Comparison of ENCODE assay signal across 24 cellular contexts in the genomic region with DNA sequence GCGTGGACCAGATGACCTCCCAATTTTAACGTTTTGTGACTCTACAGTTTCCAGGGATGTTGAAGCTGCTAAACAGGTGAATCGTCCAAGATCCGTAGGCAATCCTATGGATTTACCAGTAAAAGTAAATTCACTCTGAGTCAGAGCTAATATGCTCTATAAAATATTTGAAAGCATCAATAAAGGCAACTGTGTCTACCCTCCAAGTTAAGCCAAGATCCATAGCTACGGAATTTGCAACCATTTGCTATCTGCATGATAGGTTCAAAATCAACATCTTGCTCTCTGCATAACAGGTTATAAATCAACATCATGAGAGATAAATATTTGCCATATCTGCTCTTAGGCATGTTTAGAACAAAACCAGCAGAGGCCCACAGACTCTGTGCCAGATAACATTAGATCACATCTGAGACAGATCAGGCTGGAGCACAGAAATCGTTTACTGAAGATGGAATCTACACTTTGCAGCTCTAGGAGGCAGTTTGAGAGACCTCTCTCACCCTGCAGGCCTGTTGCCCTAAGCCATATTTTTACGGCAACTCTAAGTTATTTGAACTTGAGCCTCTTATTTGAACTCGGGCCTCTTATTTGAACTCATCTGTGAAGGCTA.
A peak's percentile ranks its signal among the peaks of the same experiment; 100 is the strongest.
DNase-seq lines count a peak whose midpoint lies in the region.
"Had no signal": no experiment of that assay in that cellular context is flagged by ENCODE, and none has a peak within 500 bp of the region (broad histone marks: within the 10 kb centered on the region; RNA-seq: fewer than 3 reads in every experiment).

No MANE protein-coding gene starts in this region.

- no peak overlapping the region for H2BK15ac ChIP-seq in mesenchymal stem cell (ENCODE audit: low read depth, poor library complexity, severe bottlenecking)

- 78% methylated on average over 6 of the region's 8 CpGs for WGBS in mesenchymal stem cell

- H3K4me2 ChIP-seq in mesenchymal stem cell (ENCODE audit: low read length, poor library complexity, severe bottlenecking) = no peak overlapping the region
- H3K4me2 ChIP-seq: A549 had no signal

- no peak overlapping the region for H2BK120ac ChIP-seq in mesenchymal stem cell (ENCODE audit: low read depth, low read length)

- no peaks in the 10 kb centered on the region for H3K79me1 ChIP-seq in mesenchymal stem cell (replicated peaks; ENCODE audit: low read length, poor library complexity, severe bottlenecking)

- no peak overlapping the region for H2BK12ac ChIP-seq in mesenchymal stem cell (ENCODE audit: low read length in 2 of 2)

- H3K27ac ChIP-seq in mesenchymal stem cell (ENCODE audit: low read length, poor library complexity, severe bottlenecking) (no peak overlapping the region), stomach smooth muscle (ENCODE audit: low read length) (peak overlapping the region; percentile 46)
- H3K27ac ChIP-seq: A549, coronary artery had no signal

- no peak overlapping the region for H3K23ac ChIP-seq in mesenchymal stem cell (ENCODE audit: low read length in 2 of 2)

- no peak overlapping the region for H3K18ac ChIP-seq in mesenchymal stem cell (ENCODE audit: low read depth in 1 of 2, low read length in 2 of 2)

- no peak overlapping the region for H2AFZ ChIP-seq in mesenchymal stem cell (ENCODE audit: low read depth, low read length)

- H3K4me3 ChIP-seq in adipocyte (ENCODE audit: low read length) (no peak overlapping the region), mesenchymal stem cell (ENCODE audit: insufficient read depth in 1 of 2, low read depth in 1 of 2, low read length in 2 of 2) (no peak overlapping the region), stomach smooth muscle (ENCODE audit: low read length in 2 of 2) (no peak overlapping the region)
- H3K4me3 ChIP-seq: A549, coronary artery had no signal

- H4K91ac ChIP-seq in mesenchymal stem cell (ENCODE audit: low read length) = no peak overlapping the region

- H2AK5ac ChIP-seq in mesenchymal stem cell (ENCODE audit: low read length, severe bottlenecking) = no peak overlapping the region

- H3K9ac ChIP-seq in adipocyte (ENCODE audit: low read length) = no peak overlapping the region
- no peak overlapping the region for H3K9ac ChIP-seq in mesenchymal stem cell (ENCODE audit: low read length)
- no peak overlapping the region for H3K9ac ChIP-seq in stomach smooth muscle (ENCODE audit: low read length in 2 of 2)

- H3K4me1 ChIP-seq in adipocyte (ENCODE audit: control insufficient read depth, insufficient read depth, low read length) (no peaks in the 10 kb centered on the region), mesenchymal stem cell (ENCODE audit: control insufficient read depth, insufficient read depth, low read depth, low read length) (peaks cover 4% of the 10 kb centered on the region), stomach smooth muscle (ENCODE audit: control insufficient read depth, insufficient read depth, low read length) (peaks cover 33% of the 10 kb centered on the region)
- H3K4me1 ChIP-seq: A549 had no signal

- H3K4ac ChIP-seq in mesenchymal stem cell (ENCODE audit: low read depth in 1 of 2, low read length in 2 of 2) = no peak overlapping the region

- H3K9me3 ChIP-seq in adipocyte (ENCODE audit: control insufficient read depth, low read length) (no peaks in the 10 kb centered on the region), mesenchymal stem cell (ENCODE audit: control insufficient read depth, low read length) (no peaks in the 10 kb centered on the region), stomach smooth muscle (ENCODE audit: control insufficient read depth in 2 of 2, low read length in 2 of 2) (no peaks in the 10 kb centered on the region)
- H3K9me3 ChIP-seq: A549 had no signal

- no peak overlapping the region for H4K8ac ChIP-seq in mesenchymal stem cell (ENCODE audit: low read length)

- no peak overlapping the region for H2BK5ac ChIP-seq in mesenchymal stem cell (ENCODE audit: low read depth, low read length, poor library complexity, severe bottlenecking)

- peaks cover 6% of the 10 kb centered on the region for H3K27me3 ChIP-seq in adipocyte (replicated peaks; ENCODE audit: control insufficient read depth, insufficient read depth, low read length)
- peaks cover 0 to 31% of the 10 kb centered on the region in 2 experiments for H3K27me3 ChIP-seq in mesenchymal stem cell (ENCODE audit: control insufficient read depth in 1 of 2, insufficient read depth in 1 of 2, low read length in 2 of 2)
- H3K27me3 ChIP-seq in stomach smooth muscle (ENCODE audit: control insufficient read depth in 1 of 2, insufficient read depth in 2 of 2, low read length in 2 of 2) = no peaks in the 10 kb centered on the region

- peak; percentile 40 for DNase-seq in NCI-H510A treated with DMSO at 0.1 percent for 48 hours (lab: John Stamatoyannopoulos, UW)
- no peak for DNase-seq in NCI-H510A (lab: John Stamatoyannopoulos, UW)
- DNase-seq in adipocyte (ENCODE audit: low read depth) = peak; percentile 8
- peak; percentile 11 for DNase-seq in mesenchymal stem cell
- DNase-seq in cerebellum (ENCODE audit: low spot score) = no peak
- no peak for DNase-seq in HT-29 (ENCODE audit: low spot score)
- DNase-seq in T-helper 1 cell = no peak
- DNase-seq: activated CD4-positive, alpha-beta T cell treated with anti-CD3 and anti-CD28 coated beads for 48 hours; activated effector memory CD4-positive, alpha-beta T cell treated with Interleukin-2 at 50 U/mL for 16 hours; activated T-cell treated with anti-CD3 and anti-CD28 coated beads, Interleukin-2, amount 50 U/mL, for 1 hour; AML-193; anterior cingulate cortex; CD4-positive, CD25-positive, alpha-beta regulatory T cell; effector memory CD8-positive, alpha-beta T cell; midbrain; naive thymus-derived CD4-positive, alpha-beta T cell; NCI-H2171; occipital lobe; OCI-M1; small intestine; stimulated activated naive B cell treated with anti-CD40 and anti-IgM and Interleukin-4, amounts not matched to agents 10 μg/mL and 1 μg/mL and 100 μg/mL, for 72 hours had no signal

- H3K36me3 ChIP-seq in adipocyte (ENCODE audit: control insufficient read depth, insufficient read depth, low read length, severe bottlenecking) = no peaks in the 10 kb centered on the region
- H3K36me3 ChIP-seq in mesenchymal stem cell (ENCODE audit: control insufficient read depth in 1 of 2, insufficient read depth in 2 of 2, low read depth in 1 of 2, low read length in 2 of 2) = no peaks in the 10 kb centered on the region
- H3K36me3 ChIP-seq in stomach smooth muscle (ENCODE audit: control insufficient read depth in 2 of 2, insufficient read depth in 2 of 2, low read length in 2 of 2) = no peaks in the 10 kb centered on the region

- H3K14ac ChIP-seq in mesenchymal stem cell (ENCODE audit: low read length in 2 of 2) = no peak overlapping the region

Comparison
In these comparisons a context has a peak if more than half of its experiments do, and no peak if none do; other contexts are left out.
1. DNase-seq: peak in NCI-H510A treated with DMSO at 0.1 percent for 48 hours (single experiment), adipocyte (single experiment) and mesenchymal stem cell (single experiment); none in NCI-H510A (single experiment), cerebellum (single experiment), HT-29 (single experiment) and T-helper 1 cell (0 of 5).